In genomic region chr7:140229591-140230516, GRCh38 we compare ENCODE assay signal across 7 cellular contexts. TPM values are rescaled to one million over a fixed set of nuclear protein-coding genes. Genes with fewer than 3 reads are reported as not detected.
DNase-seq lines count a peak whose midpoint lies in the region; ATAC-seq and TF ChIP-seq lines count a peak whose summit lies in the region.

No MANE protein-coding gene starts in this region.

- no peaks in the 10 kb centered on the region for H3K4me1 ChIP-seq in mesodermal cell (ENCODE audit: control insufficient read depth, insufficient read depth, low read length, poor library complexity, severe bottlenecking)

- ATAC-seq in GM21529 (IDR thresholded peaks at IDR 0.05; ENCODE audit: unreplicated experiment) (peak; percentile 39), GM18858 (IDR thresholded peaks at IDR 0.05; ENCODE audit: unreplicated experiment) (no peak), HG03280 (IDR thresholded peaks at IDR 0.05; ENCODE audit: unreplicated experiment) (no peak)

- H3K9me3 ChIP-seq in mesodermal cell (ENCODE audit: control insufficient read depth, low read length): no peaks in the 10 kb centered on the region

- TF ChIP-seq CTCF in cardiac fibroblast (IDR thresholded peaks at IDR 0.05; ENCODE audit: low read depth, low read length): no peak

- no peaks in the 10 kb centered on the region for H3K36me3 ChIP-seq in mesodermal cell (ENCODE audit: control insufficient read depth, insufficient read depth, low read length)

- DNase-seq in T-helper 22 cell (ENCODE audit: low read depth) (peak; percentile 61), cardiac fibroblast (ENCODE audit: low read depth in 2 of 2) (no peak)
- peak; percentile 27 to 57 for DNase-seq in stimulated activated CD8-positive, alpha-beta memory T cell treated with anti-CD3 and anti-CD28 coated beads, Interleukin-7, amount 100 ng/mL, for 48 hours (ENCODE audit: extremely low read depth in 1 of 2, low read depth in 1 of 2)

- peak overlapping the region; percentile 27 to 51 for H3K4me3 ChIP-seq in cardiac fibroblast (replicated peaks in 1 of 2; ENCODE audit: low read depth in 2 of 2, low read length in 2 of 2)
- peak overlapping the region; percentile 50 for H3K4me3 ChIP-seq in mesodermal cell (ENCODE audit: extremely low read depth, insufficient read depth, low read length, poor library complexity, severe bottlenecking)

- no peak overlapping the region for H3K27ac ChIP-seq in mesodermal cell (ENCODE audit: low read depth, low read length, severe bottlenecking)

- 7 to 11% methylated on average over 35 of the region's 44 CpGs for WGBS in mesodermal cell (ENCODE audit: insufficient coverage in 2 of 2), 2 experiments

RNA-seq across cellular contexts. Expression of gene KDM7A, which starts 53.1 kb away (rescaled TPM):
- polyA plus RNA-seq in mesodermal cell (2013, experiment 1 of 2): 12.5 TPM
- 8.2 TPM for polyA plus RNA-seq in mesodermal cell (2013, experiment 2 of 2)

Comparison
In these comparisons a context has a peak if more than half of its experiments do, and no peak if none do; other contexts are left out.
1. DNase-seq: peak in T-helper 22 cell (single experiment) and stimulated activated CD8-positive, alpha-beta memory T cell treated with anti-CD3 and anti-CD28 coated beads, Interleukin-7, amount 100 ng/mL, for 48 hours (2 of 2); none in cardiac fibroblast (0 of 2).